1 cellular context compared by ENCODE assay signal in genomic region chr10:129951251-129951808, GRCh38.
TF ChIP-seq lines count a peak whose summit lies in the region.

No MANE protein-coding gene starts in this region.

TF ChIP-seq in GM23338, 12 proteins besides CTCF, POLR2A, EP300 and RAD21 (continued from another document):
- no peak for TF ChIP-seq ZNF462 (CRISPR knock-in tag; IDR thresholded peaks at IDR 0.05)
TF ChIP-seq in GM23338: peak in this region for 0.
